11 cellular contexts compared by ENCODE assay signal in the genomic region with DNA sequence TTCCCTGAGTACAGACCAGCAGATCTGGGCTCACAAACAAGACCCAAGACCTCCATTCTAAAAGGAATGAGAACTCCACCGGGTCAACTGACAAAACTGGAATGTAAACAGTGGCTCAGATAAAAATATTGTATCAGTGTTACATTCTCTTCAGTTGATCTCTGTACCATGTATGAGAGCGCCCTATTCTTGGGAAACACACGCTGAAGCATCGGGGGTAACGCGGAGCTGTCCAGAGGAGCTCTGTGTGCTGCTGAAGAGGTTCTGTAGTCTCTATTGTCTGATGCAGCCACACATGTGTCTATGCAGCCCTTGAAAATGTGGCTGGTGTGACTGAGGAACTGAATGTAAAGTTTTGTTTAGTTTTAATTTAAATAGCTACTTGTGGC. TPM values are rescaled to one million over a fixed set of nuclear protein-coding genes. Genes with fewer than 3 reads are reported as not detected.
DNase-seq lines count a peak whose midpoint lies in the region; ATAC-seq and TF ChIP-seq lines count a peak whose summit lies in the region.
"Had no signal": no experiment of that assay in that cellular context is flagged by ENCODE, and none has a peak within 500 bp of the region (broad histone marks: within the 10 kb centered on the region; RNA-seq: fewer than 3 reads in every experiment).

No MANE protein-coding gene starts in this region.

- H3K27ac Mint-ChIP-seq in memory B cell: peak overlapping the region; percentile 60

- no peak for DNase-seq in activated T-cell treated with anti-CD3 and anti-CD28 coated beads, Interleukin-2, amount 50 U/mL, for 4 hours
- no peak for DNase-seq in activated T-cell treated with anti-CD3 and anti-CD28 coated beads for 4 hours
- no peak for DNase-seq in colonic mucosa
- DNase-seq in memory B cell (ENCODE audit: low spot score in 2 of 2): no peak
- no peak for DNase-seq in tibial nerve (ENCODE audit: low spot score in 2 of 2)
- no peak for DNase-seq in GM03348 (ENCODE audit: low spot score)
- DNase-seq: central memory CD4-positive, alpha-beta T cell; NCI-H1436 had no signal

- 55 to 61% methylated on average over 6 of the region's 6 CpGs for WGBS in tibial nerve, 2 donors

- no peaks in the 10 kb centered on the region for H3K9me3 ChIP-seq in colonic mucosa
- no peaks in the 10 kb centered on the region for H3K9me3 ChIP-seq in tibial nerve

- peak overlapping the region; percentile 16 to 39 for H3K9ac ChIP-seq in colonic mucosa (ENCODE audit: low read depth in 2 of 2, low read length in 2 of 2)
- H3K9ac ChIP-seq: BLaER1 treated with 17β-estradiol and CSF1 and Interleukin-3, amounts not matched to agents 10 nM and 100 nM had no signal

- no peak for ATAC-seq in activated T-cell treated with anti-CD3 and anti-CD28 coated beads, Interleukin-2, amount 50 U/mL, for 4 hours
- no peak for ATAC-seq in memory B cell (ENCODE audit: low read depth)
- no peak for ATAC-seq in GM18511 (IDR thresholded peaks at IDR 0.05; ENCODE audit: unreplicated experiment)
- no peak for ATAC-seq in HG03045 (IDR thresholded peaks at IDR 0.05; ENCODE audit: unreplicated experiment)

- no peak for TF ChIP-seq POLR2A in tibial nerve (IDR thresholded peaks at IDR 0.05)

- H3K27me3 ChIP-seq in colonic mucosa (no peaks in the 10 kb centered on the region), tibial nerve (no peaks in the 10 kb centered on the region)
- H3K27me3 ChIP-seq: BLaER1 treated with 17β-estradiol and CSF1 and Interleukin-3, amounts not matched to agents 10 nM and 100 nM had no signal

- H3K36me3 ChIP-seq in colonic mucosa: no peaks in the 10 kb centered on the region
- no peaks in the 10 kb centered on the region for H3K36me3 ChIP-seq in tibial nerve

- peaks cover 21% of the 10 kb centered on the region for H3K4me1 ChIP-seq in colonic mucosa
- peaks cover 0 to 83% (median 35%) of the 10 kb centered on the region in 4 donors for H3K4me1 ChIP-seq in tibial nerve

- peak in 1 of 2 donors; percentile 39 for TF ChIP-seq EP300 in tibial nerve (IDR thresholded peaks at IDR 0.05)

- H3K27ac ChIP-seq in colonic mucosa (peak overlapping the region; percentile 63), tibial nerve (peak overlapping the region; percentile 13 to 87 (median 73))
- H3K27ac ChIP-seq: BLaER1 treated with 17β-estradiol and CSF1 and Interleukin-3, amounts not matched to agents 10 nM and 100 nM had no signal

- H3K9me3 Mint-ChIP-seq in activated T-cell treated with anti-CD3 and anti-CD28 coated beads, Interleukin-2, amount 50 U/mL, for 4 hours: no peaks in the 10 kb centered on the region
- no peaks in the 10 kb centered on the region for H3K9me3 Mint-ChIP-seq in memory B cell

- H3K4me3 ChIP-seq in colonic mucosa (no peak overlapping the region), tibial nerve (no peak overlapping the region)
- H3K4me3 ChIP-seq: BLaER1 treated with 17β-estradiol and CSF1 and Interleukin-3, amounts not matched to agents 10 nM and 100 nM had no signal

- intact Hi-C loops in colonic mucosa (cut with DNase I): no loop called here

- H3K4me1 Mint-ChIP-seq in activated T-cell treated with anti-CD3 and anti-CD28 coated beads, Interleukin-2, amount 50 U/mL, for 4 hours (ENCODE audit: low read depth): peaks cover 57% of the 10 kb centered on the region
- peaks cover 33% of the 10 kb centered on the region for H3K4me1 Mint-ChIP-seq in memory B cell

- no peaks in the 10 kb centered on the region for H3K27me3 Mint-ChIP-seq in activated T-cell treated with anti-CD3 and anti-CD28 coated beads, Interleukin-2, amount 50 U/mL, for 4 hours (ENCODE audit: low read depth)
- H3K27me3 Mint-ChIP-seq in memory B cell: no peaks in the 10 kb centered on the region

- peaks cover 17% of the 10 kb centered on the region for H3K36me3 Mint-ChIP-seq in activated T-cell treated with anti-CD3 and anti-CD28 coated beads, Interleukin-2, amount 50 U/mL, for 4 hours (ENCODE audit: insufficient read depth)
- peaks cover 8% of the 10 kb centered on the region for H3K36me3 Mint-ChIP-seq in memory B cell

- TF ChIP-seq CTCF in colonic mucosa (IDR thresholded peaks at IDR 0.05) (no peak), tibial nerve (IDR thresholded peaks at IDR 0.05) (no peak)

- H3K4me3 Mint-ChIP-seq in activated T-cell treated with anti-CD3 and anti-CD28 coated beads, Interleukin-2, amount 50 U/mL, for 4 hours: peak overlapping the region; percentile 21
- no peak overlapping the region for H3K4me3 Mint-ChIP-seq in memory B cell

RNA-seq across cellular contexts. Expression of gene HIPK2, which starts 39.7 kb away (rescaled TPM):
- total RNA-seq in activated T-cell treated with anti-CD3 and anti-CD28 coated beads, Interleukin-2, amount 50 U/mL, for 4 hours: 10 to 100 TPM; 20.3 to 26.8 (median 26.1) TPM
- total RNA-seq in colonic mucosa (10 to 100 TPM; 25.3 to 28.4 TPM), tibial nerve (10 to 100 TPM; 24.9 to 41.1 (median 29.7) TPM)
